ENCODE assay signal across 31 cellular contexts in the genomic region with DNA sequence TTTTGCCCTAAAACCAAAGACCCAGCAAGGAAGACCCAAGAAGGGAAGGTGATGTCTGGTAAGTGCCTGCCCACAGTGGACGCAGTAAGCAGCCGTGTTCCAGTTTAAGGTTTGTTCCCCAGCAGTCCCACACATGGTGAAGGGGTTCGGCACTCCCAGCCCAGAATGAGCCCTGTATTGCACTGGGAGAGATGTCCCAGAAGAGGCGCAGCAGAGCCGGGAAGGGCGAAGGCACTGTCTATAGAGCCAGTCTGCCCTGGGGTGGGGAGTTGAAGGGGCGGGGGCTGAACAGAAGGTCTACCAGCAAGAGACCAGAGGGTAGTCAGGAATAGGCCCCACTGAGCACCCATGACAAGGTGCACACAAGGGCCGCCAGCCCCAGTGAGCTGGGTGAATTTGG. TPM values are rescaled to one million over a fixed set of nuclear protein-coding genes. Genes with fewer than 3 reads are reported as not detected.
"Had no signal": no experiment of that assay in that cellular context is flagged by ENCODE, and none has a peak within 500 bp of the region (broad histone marks: within the 10 kb centered on the region; RNA-seq: fewer than 3 reads in every experiment).

No MANE protein-coding gene starts in this region.

- ATAC-seq: activated CD4-positive, CD25-positive, alpha-beta regulatory T cell treated with anti-CD3 and anti-CD28 coated beads, Interleukin-2, amount 50 U/mL, for 24 hours; body of pancreas; left ventricle myocardium superior; naive thymus-derived CD8-positive, alpha-beta T cell; T-cell had no signal

- H3K27ac Mint-ChIP-seq: activated naive CD4-positive, alpha-beta T cell treated with anti-CD3 and anti-CD28 coated beads for 36 hours; activated naive CD8-positive, alpha-beta T cell treated with anti-CD3 and anti-CD28 coated beads for 36 hours; activated T-helper 1 cell treated with anti-CD3 and anti-CD28 coated beads, Interleukin-12 subunit alpha, Interleukin-12 subunit beta, Interleukin-2, Interleukin-4 antibody, amounts not matched to agents 30 ng/mL and 10 ng/mL and 1 ng/mL, durations not matched to agents 14 hours and 24 hours and 36 hours; mesothelial cell of epicardium; naive thymus-derived CD8-positive, alpha-beta T cell; T-cell; T-helper 2 cell treated with Interferon-gamma antibody and Interleukin-4, amounts not matched to agents 5 μg/mL and 100 μg/mL, for 36 hours had no signal

- H3K9me3 ChIP-seq: adrenal gland, body of pancreas, colonic mucosa, psoas muscle, sigmoid colon, tibial nerve, vagina had no signal

- H3K36me3 ChIP-seq: adrenal gland, colonic mucosa, sigmoid colon, tibial nerve, vagina had no signal

- DNase-seq: activated CD4-positive, alpha-beta T cell treated with anti-CD3 and anti-CD28 coated beads for 48 hours; activated CD4-positive, alpha-beta T cell treated with anti-CD3 and anti-CD28 coated beads, Interleukin-2, amount 50 U/mL, for 48 hours; activated CD8-positive, alpha-beta memory T cell treated with anti-CD3 and anti-CD28 coated beads for 24 hours; activated CD8-positive, alpha-beta memory T cell treated with anti-CD3 and anti-CD28 coated beads, Interleukin-2, amount 50 U/mL, for 4 hours; activated effector memory CD4-positive, alpha-beta T cell treated with anti-CD3 and anti-CD28 coated beads, Interleukin-2, amount 50 U/mL, for 16 hours; activated naive CD4-positive, alpha-beta T cell treated with anti-CD3 and anti-CD28 coated beads for 36 hours; activated naive CD8-positive, alpha-beta T cell treated with anti-CD3 and anti-CD28 coated beads for 36 hours; activated T-cell treated with anti-CD3 and anti-CD28 coated beads, Interleukin-2, amount 50 U/mL, for 1 hour; aorta; body of pancreas; cerebellar nuclear complex; colonic mucosa; effector CD8-positive, alpha-beta T cell; left ventricle myocardium superior; naive thymus-derived CD8-positive, alpha-beta T cell; occipital lobe; psoas muscle; sigmoid colon; stimulated activated CD4-positive, alpha-beta T cell treated with anti-CD3 and anti-CD28 coated beads, Interleukin-15, amount 100 ng/mL, for 24 hours; stimulated activated CD4-positive, alpha-beta T cell treated with anti-CD3 and anti-CD28 coated beads, Interleukin-2, amount 100 ng/mL, for 24 hours; stimulated activated naive CD4-positive, alpha-beta T cell treated with Interleukin-2 at 50 U/mL for 16 hours; T-cell had no signal

- H3K36me3 Mint-ChIP-seq: activated naive CD8-positive, alpha-beta T cell treated with anti-CD3 and anti-CD28 coated beads for 36 hours; mesothelial cell of epicardium; T-cell had no signal

- H3K4me3 ChIP-seq: adrenal gland, body of pancreas, colonic mucosa, psoas muscle, sigmoid colon, tibial nerve, vagina had no signal

- H3K4me1 ChIP-seq: colonic mucosa, parathyroid adenoma had no signal

- H3K27ac ChIP-seq: body of pancreas, colonic mucosa, parathyroid adenoma, psoas muscle, tibial nerve, vagina had no signal

- H3K79me2 ChIP-seq: parathyroid adenoma had no signal

- H3K4me3 Mint-ChIP-seq: activated naive CD4-positive, alpha-beta T cell treated with anti-CD3 and anti-CD28 coated beads for 36 hours; activated naive CD8-positive, alpha-beta T cell treated with anti-CD3 and anti-CD28 coated beads for 36 hours; activated T-helper 1 cell treated with anti-CD3 and anti-CD28 coated beads, Interleukin-12 subunit alpha, Interleukin-12 subunit beta, Interleukin-2, Interleukin-4 antibody, amounts not matched to agents 30 ng/mL and 10 ng/mL and 1 ng/mL, durations not matched to agents 14 hours and 24 hours and 36 hours; mesothelial cell of epicardium; naive thymus-derived CD8-positive, alpha-beta T cell; neural crest cell; T-cell; T-helper 2 cell treated with Interferon-gamma antibody and Interleukin-4, amounts not matched to agents 5 μg/mL and 100 μg/mL, for 36 hours had no signal

- H3K27me3 ChIP-seq: adrenal gland, body of pancreas, sigmoid colon, tibial nerve, vagina had no signal

- H2AFZ ChIP-seq: parathyroid adenoma had no signal

- H3K9ac ChIP-seq: parathyroid adenoma had no signal

- H3K9me3 Mint-ChIP-seq: activated naive CD4-positive, alpha-beta T cell treated with anti-CD3 and anti-CD28 coated beads for 36 hours; activated naive CD8-positive, alpha-beta T cell treated with anti-CD3 and anti-CD28 coated beads for 36 hours; activated T-helper 1 cell treated with anti-CD3 and anti-CD28 coated beads, Interleukin-12 subunit alpha, Interleukin-12 subunit beta, Interleukin-2, Interleukin-4 antibody, amounts not matched to agents 30 ng/mL and 10 ng/mL and 1 ng/mL, durations not matched to agents 14 hours and 24 hours and 36 hours; mesothelial cell of epicardium; naive thymus-derived CD8-positive, alpha-beta T cell; neural crest cell; T-cell; T-helper 2 cell treated with Interferon-gamma antibody and Interleukin-4, amounts not matched to agents 5 μg/mL and 100 μg/mL, for 36 hours had no signal

RNA-seq across cellular contexts. Expression of a gene that starts 6.4 kb away (rescaled TPM):
- total RNA-seq: activated naive CD4-positive, alpha-beta T cell treated with anti-CD3 and anti-CD28 coated beads for 36 hours had no signal
- polyA plus RNA-seq: naive thymus-derived CD8-positive, alpha-beta T cell had no signal
